In genomic region chr17:80262291-80262690, GRCh38 we compare ENCODE assay signal across 9 cellular contexts. TPM values are rescaled to one million over a fixed set of nuclear protein-coding genes. Genes with fewer than 3 reads are reported as not detected.
A peak's percentile ranks its signal among the peaks of the same experiment; 100 is the strongest.
DNase-seq lines count a peak whose midpoint lies in the region; ATAC-seq, FAIRE-seq and TF ChIP-seq lines count a peak whose summit lies in the region.
"Had no signal": no experiment of that assay in that cellular context is flagged by ENCODE, and none has a peak within 500 bp of the region (broad histone marks: within the 10 kb centered on the region; RNA-seq: fewer than 3 reads in every experiment).

No MANE protein-coding gene starts in this region.

- H3K4me1 Mint-ChIP-seq in T-helper 2 cell treated with Interferon-gamma antibody and Interleukin-4, amounts not matched to agents 5 μg/mL and 100 μg/mL, for 36 hours (ENCODE audit: low read depth): peaks cover 43% of the 10 kb centered on the region
- H3K4me1 Mint-ChIP-seq in activated CD8-positive, alpha-beta T cell treated with anti-CD3 and anti-CD28 coated beads for 36 hours (ENCODE audit: low read depth): peaks cover 55% of the 10 kb centered on the region

- dilution Hi-C loops in keratinocyte (cut with MboI; ENCODE audit: extremely low pct_ligation_motif_present, low sequenced_read_pairs): no loop called here

- H3K27ac Mint-ChIP-seq in T-helper 2 cell treated with Interferon-gamma antibody and Interleukin-4, amounts not matched to agents 5 μg/mL and 100 μg/mL, for 36 hours: peak overlapping the region; percentile 88
- peak overlapping the region; percentile 91 for H3K27ac Mint-ChIP-seq in activated CD8-positive, alpha-beta T cell treated with anti-CD3 and anti-CD28 coated beads for 36 hours

- no peaks in the 10 kb centered on the region for H3K27me3 Mint-ChIP-seq in T-helper 2 cell treated with Interferon-gamma antibody and Interleukin-4, amounts not matched to agents 5 μg/mL and 100 μg/mL, for 36 hours (ENCODE audit: low read depth)
- no peaks in the 10 kb centered on the region for H3K27me3 Mint-ChIP-seq in activated CD8-positive, alpha-beta T cell treated with anti-CD3 and anti-CD28 coated beads for 36 hours

- H3K9ac ChIP-seq in keratinocyte (ENCODE audit: control insufficient read depth, extremely low read depth, insufficient read depth, low read length): peak overlapping the region; percentile 94

- peak overlapping the region; percentile 85 for H3K4me2 ChIP-seq in keratinocyte (ENCODE audit: control insufficient read depth, extremely low read depth, insufficient read depth, low read depth, low read length)

- H3K9me1 ChIP-seq in keratinocyte (ENCODE audit: control insufficient read depth, extremely low read depth, insufficient read depth, low read length): no peaks in the 10 kb centered on the region

- no peak for FAIRE-seq in keratinocyte (lab: Jason Lieb, UNC)
- no peak for FAIRE-seq in HTR-8/SVneo (lab: Jason Lieb, UNC)

- peaks cover 8 to 11% of the 10 kb centered on the region in 2 experiments for H3K36me3 ChIP-seq in keratinocyte (ENCODE audit: control insufficient read depth in 2 of 2, extremely low read depth in 1 of 2, insufficient read depth in 2 of 2, low read length in 2 of 2)

- peak overlapping the region; percentile 100 for H3K4me3 Mint-ChIP-seq in T-helper 2 cell treated with Interferon-gamma antibody and Interleukin-4, amounts not matched to agents 5 μg/mL and 100 μg/mL, for 36 hours
- peak overlapping the region; percentile 89 for H3K4me3 Mint-ChIP-seq in activated CD8-positive, alpha-beta T cell treated with anti-CD3 and anti-CD28 coated beads for 36 hours

- no peak for TF ChIP-seq CTCF in activated CD8-positive, alpha-beta T cell treated with anti-CD3 and anti-CD28 coated beads for 36 hours (IDR thresholded peaks at IDR 0.05)
- TF ChIP-seq CTCF in keratinocyte (optimal IDR thresholded peaks at IDR 0.05 in 1 of 3, IDR thresholded peaks at IDR 0.05 in 1 of 3, conservative IDR thresholded peaks at IDR 0.05 in 1 of 3; ENCODE audit: extremely low read depth in 1 of 3, insufficient read depth in 2 of 3, low read length in 3 of 3): no peak

- intact Hi-C loops in activated CD8-positive, alpha-beta T cell treated with anti-CD3 and anti-CD28 coated beads for 36 hours (cut with micrococcal nuclease): no loop called here

- no peak overlapping the region for H2AFZ ChIP-seq in keratinocyte (ENCODE audit: control insufficient read depth, low read length)

- peaks cover 25% of the 10 kb centered on the region for H3K4me1 ChIP-seq in keratinocyte (ENCODE audit: control insufficient read depth, extremely low read depth, insufficient read depth, low read length)

- DNase-seq in T-helper 2 cell treated with Interferon-gamma antibody and Interleukin-4, amounts not matched to agents 5 μg/mL and 100 μg/mL, for 36 hours (ENCODE audit: low spot score): no peak
- DNase-seq in T-helper 2 cell: no peak
- no peak for DNase-seq in activated CD8-positive, alpha-beta T cell treated with anti-CD3 and anti-CD28 coated beads for 36 hours
- DNase-seq in keratinocyte (ENCODE audit: low read depth, low spot score): no peak
- no peak for DNase-seq in substantia nigra (lab: John Stamatoyannopoulos, UW)
- DNase-seq in HTR-8/SVneo (ENCODE audit: insufficient read length, low spot score): no peak
- DNase-seq: activated CD4-positive, alpha-beta T cell treated with anti-CD3 and anti-CD28 coated beads, Interleukin-2, amount 50 U/mL, for 4 hours had no signal

- peaks cover 14% of the 10 kb centered on the region for H3K79me2 ChIP-seq in keratinocyte (ENCODE audit: control insufficient read depth, insufficient read depth, low read length)

- ATAC-seq in activated CD8-positive, alpha-beta T cell treated with anti-CD3 and anti-CD28 coated beads for 36 hours: no peak
- no peak for ATAC-seq in GM21619 (IDR thresholded peaks at IDR 0.05; ENCODE audit: unreplicated experiment)
- no peak for ATAC-seq in GM18498 (IDR thresholded peaks at IDR 0.05; ENCODE audit: unreplicated experiment)

- H3K36me3 Mint-ChIP-seq in T-helper 2 cell treated with Interferon-gamma antibody and Interleukin-4, amounts not matched to agents 5 μg/mL and 100 μg/mL, for 36 hours (ENCODE audit: low read depth): peaks cover 30% of the 10 kb centered on the region
- peaks cover 20% of the 10 kb centered on the region for H3K36me3 Mint-ChIP-seq in activated CD8-positive, alpha-beta T cell treated with anti-CD3 and anti-CD28 coated beads for 36 hours (ENCODE audit: low read depth)

- CTCF ChIA-PET in activated CD8-positive, alpha-beta T cell treated with anti-CD3 and anti-CD28 coated beads for 36 hours (lab: Charles Lee): interaction anchor here (0.8 to 1.4 kb wide), 2 partner anchors 65 to 67 kb away, joined by 3 read pairs; no protein-coding TSS in a partner anchor

- no peaks in the 10 kb centered on the region for H3K9me3 ChIP-seq in keratinocyte (ENCODE audit: control insufficient read depth, low read depth, low read length)

- H3K9me3 Mint-ChIP-seq in T-helper 2 cell treated with Interferon-gamma antibody and Interleukin-4, amounts not matched to agents 5 μg/mL and 100 μg/mL, for 36 hours: no peaks in the 10 kb centered on the region
- peaks cover 1% of the 10 kb centered on the region for H3K9me3 Mint-ChIP-seq in activated CD8-positive, alpha-beta T cell treated with anti-CD3 and anti-CD28 coated beads for 36 hours

- no peaks in the 10 kb centered on the region for H3K27me3 ChIP-seq in keratinocyte (ENCODE audit: control insufficient read depth, extremely low read depth, insufficient read depth, low read length)

- H3K27ac ChIP-seq in keratinocyte (ENCODE audit: control insufficient read depth, insufficient read depth, low read length): peak overlapping the region; percentile 89
- peak overlapping the region; percentile 91 for H3K27ac ChIP-seq in substantia nigra (ENCODE audit: low read depth, low read length, poor library complexity, severe bottlenecking)

- POLR2A ChIA-PET in activated CD8-positive, alpha-beta T cell treated with anti-CD3 and anti-CD28 coated beads for 36 hours (lab: Charles Lee): interaction anchor here (0.6 to 4.8 kb wide), 7 partner anchors 8 to 37 kb away, joined by 3 to 30 read pairs (median 3); no protein-coding TSS in a partner anchor

- no peaks in the 10 kb centered on the region for H4K20me1 ChIP-seq in keratinocyte (ENCODE audit: control insufficient read depth, extremely low read depth, insufficient read depth, low read length)

- peak overlapping the region; percentile 83 to 93 (median 91) for H3K4me3 ChIP-seq in keratinocyte (ENCODE audit: control insufficient read depth in 2 of 3, extremely low read depth in 1 of 3, insufficient read depth in 2 of 3, low read depth in 1 of 3, low read length in 3 of 3)

RNA-seq across cellular contexts. Expression of gene RNF213, which starts 1.6 kb away (rescaled TPM):
- total RNA-seq in activated CD8-positive, alpha-beta T cell treated with anti-CD3 and anti-CD28 coated beads for 36 hours: 100 to 1,000 TPM; 131 to 142 TPM
- 21.0 to 34.1 TPM (median 24.4 TPM) in 3 replicates for polyA plus RNA-seq in keratinocyte
- 23.0 TPM for polyA plus RNA-seq in keratinocyte (2011; ENCODE audit: low read depth)
- 13.2 and 15.6 TPM in 2 replicates for polyA plus RNA-seq in keratinocyte (2011; cell fraction: cytosol; rRNA removed)
- polyA plus RNA-seq in keratinocyte (2011; cell fraction: nucleus; rRNA removed): 131 and 145 TPM in 2 replicates
- 25.2 and 36.9 TPM in 2 replicates for polyA plus RNA-seq in keratinocyte (2012; ENCODE audit: low replicate concordance)
- 71.4 to 308 TPM (median 91.8 TPM) in 3 replicates for polyA minus RNA-seq in keratinocyte
- polyA minus RNA-seq in keratinocyte (2011; cell fraction: cytosol; rRNA and poly(A)+ RNA removed): 36.4 TPM
- 154 and 249 TPM in 2 replicates for polyA minus RNA-seq in keratinocyte (2011; cell fraction: nucleus; rRNA and poly(A)+ RNA removed)

RNA-seq across cellular contexts. Expression of gene SLC26A11, which starts 42.1 kb away (rescaled TPM):
- total RNA-seq in activated CD8-positive, alpha-beta T cell treated with anti-CD3 and anti-CD28 coated beads for 36 hours: 1 to 10 TPM; 1.6 to 1.7 TPM
- polyA plus RNA-seq in keratinocyte: 2.2 to 4.7 TPM (median 3.0 TPM) in 3 replicates
- polyA plus RNA-seq in keratinocyte (2011; ENCODE audit: low read depth): 2.0 TPM
- 1.3 and 2.6 TPM in 2 replicates for polyA plus RNA-seq in keratinocyte (2011; cell fraction: cytosol; rRNA removed)
- polyA plus RNA-seq in keratinocyte (2011; cell fraction: nucleus; rRNA removed): 15.7 and 21.6 TPM in 2 replicates
- polyA plus RNA-seq in keratinocyte (2012; ENCODE audit: low replicate concordance): 3.8 and 5.7 TPM in 2 replicates
- 2.2 to 5.7 TPM (median 3.2 TPM) in 3 replicates for polyA minus RNA-seq in keratinocyte
- polyA minus RNA-seq in keratinocyte (2011; cell fraction: cytosol; rRNA and poly(A)+ RNA removed): 3.3 TPM
- polyA minus RNA-seq in keratinocyte (2011; cell fraction: nucleus; rRNA and poly(A)+ RNA removed): 11.2 and 12.5 TPM in 2 replicates

RNA-seq across cellular contexts. Expression of gene SGSH, which starts 42.2 kb away (rescaled TPM):
- total RNA-seq in activated CD8-positive, alpha-beta T cell treated with anti-CD3 and anti-CD28 coated beads for 36 hours: 1 to 10 TPM; 7.8 to 8.3 TPM
- polyA plus RNA-seq in keratinocyte: 8.9 to 21.5 TPM (median 9.6 TPM) in 3 replicates
- polyA plus RNA-seq in keratinocyte (2011; ENCODE audit: low read depth): 7.2 TPM
- 5.2 and 9.1 TPM in 2 replicates for polyA plus RNA-seq in keratinocyte (2011; cell fraction: cytosol; rRNA removed)
- 89.8 and 106 TPM in 2 replicates for polyA plus RNA-seq in keratinocyte (2011; cell fraction: nucleus; rRNA removed)
- polyA plus RNA-seq in keratinocyte (2012; ENCODE audit: low replicate concordance): 11.3 and 23.7 TPM in 2 replicates
- polyA minus RNA-seq in keratinocyte: 10.0 to 31.6 TPM (median 10.1 TPM) in 3 replicates
- 14.4 TPM for polyA minus RNA-seq in keratinocyte (2011; cell fraction: cytosol; rRNA and poly(A)+ RNA removed)
- polyA minus RNA-seq in keratinocyte (2011; cell fraction: nucleus; rRNA and poly(A)+ RNA removed): 28.7 and 33.2 TPM in 2 replicates
